In the genomic region with DNA sequence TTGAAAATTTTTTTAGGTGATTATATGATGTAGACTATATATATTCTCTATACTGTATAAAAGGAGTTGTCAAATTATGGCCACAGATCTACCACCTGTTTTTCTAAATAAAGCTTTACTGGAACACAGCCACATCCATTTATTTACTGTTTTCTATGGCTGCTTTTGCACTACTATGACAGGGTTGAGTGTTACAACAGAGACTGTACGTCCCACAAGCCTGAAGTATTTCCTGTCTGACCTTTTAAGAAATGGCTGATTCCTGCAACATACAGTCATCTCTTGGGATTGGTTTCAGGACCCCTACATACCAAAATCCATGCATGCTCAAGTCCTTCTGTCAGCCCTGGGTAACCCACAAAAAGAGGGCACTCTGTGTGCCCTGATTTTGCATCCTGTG, we compare ENCODE assay signal across 26 cellular contexts.
"Had no signal": no experiment of that assay in that cellular context is flagged by ENCODE, and none has a peak within 500 bp of the region (broad histone marks: within the 10 kb centered on the region; RNA-seq: fewer than 3 reads in every experiment).

No MANE protein-coding gene starts in this region.

- DNase-seq: activated B cell treated with CpG ODN at 0.5 μM for 24 hours; activated CD4-positive, alpha-beta T cell treated with anti-CD3 and anti-CD28 coated beads for 1 hour; activated CD4-positive, alpha-beta T cell treated with anti-CD3 and anti-CD28 coated beads, Interleukin-2, amount 10 ng/mL, durations not matched to agents 24 days and 14 days; activated CD4-positive, alpha-beta T cell treated with anti-CD3 and anti-CD28 coated beads, Interleukin-2, amount 50 U/mL, for 48 hours; activated CD8-positive, alpha-beta memory T cell treated with anti-CD3 and anti-CD28 coated beads, Interleukin-2, amount 10 ng/mL, durations not matched to agents 7 days and 5 days; activated gamma-delta T cell; activated naive CD4-positive, alpha-beta T cell treated with anti-CD3 and anti-CD28 coated beads for 36 hours; activated T-cell treated with anti-CD3 and anti-CD28 coated beads, Interleukin-2, amount 50 U/mL, for 24 hours; amygdala; brain microvascular endothelial cell; caudate nucleus; Kasumi-1; KBM-7; NCI-H1048; NCI-H146; NCI-H1930; NCI-H2171 treated with DMSO at 0.1 percent for 48 hours; NCI-H345; NCI-H510A treated with DMSO at 0.1 percent for 48 hours; NCI-H69; PC-3; SHP77 treated with DMSO at 0.1 percent for 48 hours; T-cell; T-helper 2 cell; T1000 had no signal

- H3K36me3 ChIP-seq: brain microvascular endothelial cell had no signal

- H3K27ac ChIP-seq: brain microvascular endothelial cell had no signal

- H3K27me3 ChIP-seq: brain microvascular endothelial cell had no signal

- H3K36me3 Mint-ChIP-seq: activated CD8-positive, alpha-beta memory T cell treated with anti-CD3 and anti-CD28 coated beads, Interleukin-2, amount 10 ng/mL, durations not matched to agents 7 days and 5 days; activated naive CD8-positive, alpha-beta T cell; T-cell had no signal

- H3K4me3 Mint-ChIP-seq: activated B cell treated with CpG ODN at 0.5 μM for 24 hours; activated CD4-positive, alpha-beta T cell treated with anti-CD3 and anti-CD28 coated beads, Interleukin-2, amount 10 ng/mL, durations not matched to agents 24 days and 14 days; activated CD8-positive, alpha-beta memory T cell treated with anti-CD3 and anti-CD28 coated beads, Interleukin-2, amount 10 ng/mL, durations not matched to agents 7 days and 5 days; activated naive CD4-positive, alpha-beta T cell treated with anti-CD3 and anti-CD28 coated beads for 36 hours; activated naive CD8-positive, alpha-beta T cell; activated T-cell treated with anti-CD3 and anti-CD28 coated beads, Interleukin-2, amount 50 U/mL, for 24 hours; T-cell had no signal

- H3K9me3 Mint-ChIP-seq: activated B cell treated with CpG ODN at 0.5 μM for 24 hours; activated CD4-positive, alpha-beta T cell treated with anti-CD3 and anti-CD28 coated beads, Interleukin-2, amount 10 ng/mL, durations not matched to agents 24 days and 14 days; activated naive CD4-positive, alpha-beta T cell treated with anti-CD3 and anti-CD28 coated beads for 36 hours; activated T-cell treated with anti-CD3 and anti-CD28 coated beads, Interleukin-2, amount 50 U/mL, for 24 hours; T-cell had no signal

- ATAC-seq: activated CD8-positive, alpha-beta memory T cell treated with anti-CD3 and anti-CD28 coated beads, Interleukin-2, amount 10 ng/mL, durations not matched to agents 7 days and 5 days; PC-3; T-cell had no signal

- H3K4me1 Mint-ChIP-seq: activated B cell treated with CpG ODN at 0.5 μM for 24 hours; activated CD4-positive, alpha-beta T cell treated with anti-CD3 and anti-CD28 coated beads, Interleukin-2, amount 10 ng/mL, durations not matched to agents 24 days and 14 days; activated CD8-positive, alpha-beta memory T cell treated with anti-CD3 and anti-CD28 coated beads, Interleukin-2, amount 10 ng/mL, durations not matched to agents 7 days and 5 days; T-cell had no signal

- H3K27me3 Mint-ChIP-seq: activated B cell treated with CpG ODN at 0.5 μM for 24 hours; activated CD4-positive, alpha-beta T cell treated with anti-CD3 and anti-CD28 coated beads, Interleukin-2, amount 10 ng/mL, durations not matched to agents 24 days and 14 days; activated CD8-positive, alpha-beta memory T cell treated with anti-CD3 and anti-CD28 coated beads, Interleukin-2, amount 10 ng/mL, durations not matched to agents 7 days and 5 days; activated naive CD8-positive, alpha-beta T cell; activated T-cell treated with anti-CD3 and anti-CD28 coated beads, Interleukin-2, amount 50 U/mL, for 24 hours; T-cell had no signal

- H3K27ac Mint-ChIP-seq: activated B cell treated with CpG ODN at 0.5 μM for 24 hours; activated CD4-positive, alpha-beta T cell treated with anti-CD3 and anti-CD28 coated beads, Interleukin-2, amount 10 ng/mL, durations not matched to agents 24 days and 14 days; activated CD8-positive, alpha-beta memory T cell treated with anti-CD3 and anti-CD28 coated beads, Interleukin-2, amount 10 ng/mL, durations not matched to agents 7 days and 5 days; activated naive CD4-positive, alpha-beta T cell treated with anti-CD3 and anti-CD28 coated beads for 36 hours; activated naive CD8-positive, alpha-beta T cell; activated T-cell treated with anti-CD3 and anti-CD28 coated beads, Interleukin-2, amount 50 U/mL, for 24 hours; T-cell had no signal
